In the genomic region with DNA sequence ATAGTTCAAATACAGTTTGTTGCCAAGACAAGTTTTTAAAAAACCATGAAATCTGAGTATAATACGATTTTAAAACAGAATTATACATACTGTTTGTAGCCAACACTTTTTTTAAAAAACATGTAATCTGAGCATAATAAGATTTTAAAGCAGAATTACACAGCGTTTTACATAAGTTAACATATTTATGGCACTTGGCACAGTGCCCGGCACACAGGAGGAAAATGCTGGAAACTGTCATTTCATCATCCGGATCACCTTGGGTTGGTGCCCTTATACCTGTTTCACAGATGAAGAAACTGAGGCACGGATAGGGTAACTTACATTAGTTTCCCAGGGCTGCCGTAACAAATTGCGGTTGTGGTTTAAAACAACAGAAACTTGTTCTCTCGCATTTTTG, we compare ENCODE assay signal across 26 cellular contexts.
A peak's percentile ranks its signal among the peaks of the same experiment; 100 is the strongest.
DNase-seq lines count a peak whose midpoint lies in the region; ATAC-seq, FAIRE-seq and TF ChIP-seq lines count a peak whose summit lies in the region.
"Had no signal": no experiment of that assay in that cellular context is flagged by ENCODE, and none has a peak within 500 bp of the region (broad histone marks: within the 10 kb centered on the region; RNA-seq: fewer than 3 reads in every experiment).

No MANE protein-coding gene starts in this region.

- peaks cover 53% of the 10 kb centered on the region for H3K27me3 Mint-ChIP-seq in activated naive CD4-positive, alpha-beta T cell treated with anti-CD3 and anti-CD28 coated beads, Interleukin-2, amount 10 ng/mL, durations not matched to agents 7 days and 5 days

- DNase-seq in K562 (ENCODE audit: extremely low read depth in 1 of 4, low spot score in 3 of 4) (no peak), sciatic nerve (ENCODE audit: low spot score) (peak; percentile 35), medulla oblongata (ENCODE audit: extremely low spot score) (no peak), cerebellar nuclear complex (lab: John Stamatoyannopoulos, UW) (no peak)
- DNase-seq in activated naive CD4-positive, alpha-beta T cell treated with anti-CD3 and anti-CD28 coated beads, Interleukin-2, amount 10 ng/mL, durations not matched to agents 7 days and 5 days, result no peak
- DNase-seq: 8988T; ACHN; BE2C; C1 segment of cervical spinal cord; CD4-positive, alpha-beta memory T cell; CD4-positive, CD25-positive, alpha-beta regulatory T cell; CD8-positive, alpha-beta memory T cell; COR-L47; DMS153; DMS53; DMS79; DND-41; EL; GDM1 had no signal

- TF ChIP-seq CTCF in HEK293 (tag by site-specific recombination; IDR thresholded peaks at IDR 0.05) (no peak), K562 (IDR thresholded peaks at IDR 0.05 in 2 of 3, conservative IDR thresholded peaks at IDR 0.05 in 1 of 3; ENCODE audit: insufficient read depth in 2 of 3, low read depth in 1 of 3, low read length in 3 of 3) (no peak)

- H3K9ac ChIP-seq in K562 (ENCODE audit: insufficient read depth in 1 of 2, low read depth in 2 of 2, low read length in 2 of 2), result no peak overlapping the region
- H3K9ac ChIP-seq: BLaER1 had no signal

- no peaks in the 10 kb centered on the region for H3K9me1 ChIP-seq in K562 (ENCODE audit: control insufficient read depth, insufficient read depth, low read length)

- no peak overlapping the region for H2AFZ ChIP-seq in K562 (ENCODE audit: low read depth, low read length)

- H3K36me3 ChIP-seq in HEK293 (ENCODE audit: control insufficient read depth in 2 of 2, insufficient read depth in 1 of 2, low read length in 2 of 2) (no peaks in the 10 kb centered on the region), K562 (ENCODE audit: control insufficient read depth, insufficient read depth, low read length) (no peaks in the 10 kb centered on the region)
- H3K36me3 ChIP-seq: BE2C, BLaER1 had no signal

- no peak overlapping the region for H3K4me3 ChIP-seq in HEK293 (ENCODE audit: low read depth, low read length)
- no peak overlapping the region for H3K4me3 ChIP-seq in K562
- H3K4me3 ChIP-seq: BLaER1, GM12878 had no signal

- H3K4me1 ChIP-seq in HEK293 (ENCODE audit: control insufficient read depth, insufficient read depth, low read length) (no peaks in the 10 kb centered on the region), K562 (replicated peaks in 1 of 2; ENCODE audit: control insufficient read depth in 2 of 2, insufficient read depth in 2 of 2, low read length in 2 of 2) (peaks cover 0 to 9% of the 10 kb centered on the region in 2 experiments; a peak in 3 of 5 replicates)
- H3K4me1 ChIP-seq: BE2C, BLaER1 had no signal

- no peak for TF ChIP-seq RAD21 in K562 (CRISPR knock-in tag; conservative IDR thresholded peaks at IDR 0.05 in 1 of 2, IDR thresholded peaks at IDR 0.05 in 1 of 2)

- POLR2A ChIA-PET in HEK293 (lab: Yijun Ruan, JAX) (no interaction called here), K562 (lab: Yijun Ruan, JAX) (interaction anchor here (0.7 kb wide), 1 partner anchor 219 kb away, joined by 3 read pairs; no protein-coding TSS in a partner anchor)

- no peak for TF ChIP-seq EP300 in K562 (IDR thresholded peaks at IDR 0.05; ENCODE audit: low read length)

- no peak overlapping the region for H3K4me2 ChIP-seq in K562 (ENCODE audit: insufficient read depth, low read length)
- H3K4me2 ChIP-seq: BLaER1 had no signal

- BruUV-seq in K562 (replicated peaks; lab: Mats Ljungman, UMichigan), result no TSS peak

- H3K27me3 ChIP-seq in K562 (ENCODE audit: control insufficient read depth in 2 of 2, insufficient read depth in 2 of 2, low read length in 2 of 2), result peaks cover 9 to 43% of the 10 kb centered on the region in 2 experiments; a peak in 4 of 5 replicates

- H3K4me3 Mint-ChIP-seq in activated naive CD4-positive, alpha-beta T cell treated with anti-CD3 and anti-CD28 coated beads, Interleukin-2, amount 10 ng/mL, durations not matched to agents 7 days and 5 days, result no peak overlapping the region
- H3K4me3 Mint-ChIP-seq: CD14-positive monocyte; CD4-positive, alpha-beta memory T cell; CD4-positive, CD25-positive, alpha-beta regulatory T cell; CD8-positive, alpha-beta memory T cell had no signal

- no peak for FAIRE-seq in K562 (lab: Jason Lieb, UNC)
- FAIRE-seq: A204.1, GM12878, GM12892, GM18507 had no signal

- ATAC-seq in K562 (no peak), sciatic nerve (no peak)
- ATAC-seq: GM12878 had no signal

- TF ChIP-seq POLR2A in K562 (conservative IDR thresholded peaks at IDR 0.05), result no peak

- no peaks in the 10 kb centered on the region for H3K9me3 Mint-ChIP-seq in activated naive CD4-positive, alpha-beta T cell treated with anti-CD3 and anti-CD28 coated beads, Interleukin-2, amount 10 ng/mL, durations not matched to agents 7 days and 5 days

- H3K27ac ChIP-seq in HEK293 (ENCODE audit: extremely low read depth, low read depth, low read length) (no peak overlapping the region), K562 (ENCODE audit: extremely low read depth, low read depth, low read length) (no peak overlapping the region)
- H3K27ac ChIP-seq: BLaER1 had no signal

- in situ Hi-C loops in K562 (cut with MboI), result no loop called here

- no peaks in the 10 kb centered on the region for H3K36me3 Mint-ChIP-seq in activated naive CD4-positive, alpha-beta T cell treated with anti-CD3 and anti-CD28 coated beads, Interleukin-2, amount 10 ng/mL, durations not matched to agents 7 days and 5 days
- H3K36me3 Mint-ChIP-seq: CD14-positive monocyte; CD4-positive, alpha-beta memory T cell; CD4-positive, CD25-positive, alpha-beta regulatory T cell; CD8-positive, alpha-beta memory T cell had no signal

- H4K20me1 ChIP-seq in K562 (replicated peaks; ENCODE audit: control insufficient read depth, insufficient read depth, low read length), result no peaks in the 10 kb centered on the region
- H4K20me1 ChIP-seq: BLaER1 had no signal

- 15% methylated on average over 8 of the region's 8 CpGs for whole genome bisulfite sequencing in K562 (ENCODE audit: insufficient coverage, low coverage, missing lambda C conversion rate)

- CTCF ChIA-PET in HEK293 (lab: Yijun Ruan, JAX), result interaction anchor here (0.6 to 1.0 kb wide), 2 partner anchors 12 to 146 kb away, joined by 3 read pairs; no protein-coding TSS in a partner anchor
- CTCF ChIA-PET in K562 (lab: Yijun Ruan, JAX; ENCODE audit: low intra/inter-chr PET ratio), result interaction anchor here (0.6 kb wide), 1 partner anchor 1908 kb away, joined by 3 read pairs; a partner anchor contains a TSS
- CTCF ChIA-PET in activated naive CD4-positive, alpha-beta T cell treated with anti-CD3 and anti-CD28 coated beads, Interleukin-2, amount 10 ng/mL, durations not matched to agents 7 days and 5 days (lab: Charles Lee), result no interaction called here

- no peaks in the 10 kb centered on the region for H3K9me3 ChIP-seq in HEK293 (ENCODE audit: control insufficient read depth, insufficient read depth, low read depth, low read length)
- H3K9me3 ChIP-seq in K562 (replicated peaks; ENCODE audit: control insufficient read depth, insufficient read depth, low read depth, low read length), result no peaks in the 10 kb centered on the region
- H3K9me3 ChIP-seq: BE2C had no signal

- no peaks in the 10 kb centered on the region for H3K79me2 ChIP-seq in K562 (ENCODE audit: control insufficient read depth, insufficient read depth, low read length)

- H3K27ac Mint-ChIP-seq in activated naive CD4-positive, alpha-beta T cell treated with anti-CD3 and anti-CD28 coated beads, Interleukin-2, amount 10 ng/mL, durations not matched to agents 7 days and 5 days, result no peak overlapping the region
- H3K27ac Mint-ChIP-seq: CD14-positive monocyte; CD4-positive, alpha-beta memory T cell; CD4-positive, CD25-positive, alpha-beta regulatory T cell; CD8-positive, alpha-beta memory T cell had no signal

- intact Hi-C loops in K562 (cut with micrococcal nuclease) (no loop called here), sciatic nerve (cut with DNase I) (no loop called here)

- no peaks in the 10 kb centered on the region for H3K4me1 Mint-ChIP-seq in activated naive CD4-positive, alpha-beta T cell treated with anti-CD3 and anti-CD28 coated beads, Interleukin-2, amount 10 ng/mL, durations not matched to agents 7 days and 5 days
- H3K4me1 Mint-ChIP-seq: CD14-positive monocyte had no signal

TF ChIP-seq in HEK293, 187 proteins besides CTCF, POLR2A, EP300 and RAD21 (continues in another document):
- TF ChIP-seq ZNF416 (tag by site-specific recombination; IDR thresholded peaks at IDR 0.05) (no peak), ZFHX2 (tag by site-specific recombination; conservative IDR thresholded peaks at IDR 0.05) (no peak), SALL2 (tag by site-specific recombination; IDR thresholded peaks at IDR 0.05; ENCODE audit: borderline replicate concordance) (no peak), ZNF19 (tag by site-specific recombination; IDR thresholded peaks at IDR 0.05; ENCODE audit: low read depth) (no peak)

TF ChIP-seq in K562, 482 proteins besides CTCF, POLR2A, EP300 and RAD21 (continues in another document):
- TF ChIP-seq MTA2 (IDR thresholded peaks at IDR 0.05; ENCODE audit: low read depth), result no peak
- TF ChIP-seq, protein P1, sequence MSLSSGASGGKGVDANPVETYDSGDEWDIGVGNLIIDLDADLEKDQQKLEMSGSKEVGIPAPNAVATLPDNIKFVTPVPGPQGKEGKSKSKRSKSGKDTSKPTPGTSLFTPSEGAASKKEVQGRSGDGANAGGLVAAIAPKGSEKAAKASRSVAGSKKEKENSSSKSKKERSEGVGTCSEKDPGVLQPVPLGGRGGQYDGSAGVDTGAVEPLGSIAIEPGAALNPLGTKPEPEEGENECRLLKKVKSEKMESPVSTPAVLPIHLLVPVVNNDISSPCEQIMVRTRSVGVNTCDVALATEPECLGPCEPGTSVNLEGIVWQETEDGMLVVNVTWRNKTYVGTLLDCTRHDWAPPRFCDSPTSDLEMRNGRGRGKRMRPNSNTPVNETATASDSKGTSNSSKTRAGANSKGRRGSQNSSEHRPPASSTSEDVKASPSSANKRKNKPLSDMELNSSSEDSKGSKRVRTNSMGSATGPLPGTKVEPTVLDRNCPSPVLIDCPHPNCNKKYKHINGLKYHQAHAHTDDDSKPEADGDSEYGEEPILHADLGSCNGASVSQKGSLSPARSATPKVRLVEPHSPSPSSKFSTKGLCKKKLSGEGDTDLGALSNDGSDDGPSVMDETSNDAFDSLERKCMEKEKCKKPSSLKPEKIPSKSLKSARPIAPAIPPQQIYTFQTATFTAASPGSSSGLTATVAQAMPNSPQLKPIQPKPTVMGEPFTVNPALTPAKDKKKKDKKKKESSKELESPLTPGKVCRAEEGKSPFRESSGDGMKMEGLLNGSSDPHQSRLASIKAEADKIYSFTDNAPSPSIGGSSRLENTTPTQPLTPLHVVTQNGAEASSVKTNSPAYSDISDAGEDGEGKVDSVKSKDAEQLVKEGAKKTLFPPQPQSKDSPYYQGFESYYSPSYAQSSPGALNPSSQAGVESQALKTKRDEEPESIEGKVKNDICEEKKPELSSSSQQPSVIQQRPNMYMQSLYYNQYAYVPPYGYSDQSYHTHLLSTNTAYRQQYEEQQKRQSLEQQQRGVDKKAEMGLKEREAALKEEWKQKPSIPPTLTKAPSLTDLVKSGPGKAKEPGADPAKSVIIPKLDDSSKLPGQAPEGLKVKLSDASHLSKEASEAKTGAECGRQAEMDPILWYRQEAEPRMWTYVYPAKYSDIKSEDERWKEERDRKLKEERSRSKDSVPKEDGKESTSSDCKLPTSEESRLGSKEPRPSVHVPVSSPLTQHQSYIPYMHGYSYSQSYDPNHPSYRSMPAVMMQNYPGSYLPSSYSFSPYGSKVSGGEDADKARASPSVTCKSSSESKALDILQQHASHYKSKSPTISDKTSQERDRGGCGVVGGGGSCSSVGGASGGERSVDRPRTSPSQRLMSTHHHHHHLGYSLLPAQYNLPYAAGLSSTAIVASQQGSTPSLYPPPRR (CRISPR knock-in tag; IDR thresholded peaks at IDR 0.05; ENCODE audit: borderline replicate concordance), result no peak
